In genomic region chr14:106506901-106507305, GRCh38 we compare ENCODE assay signal across 14 cellular contexts.
DNase-seq lines count a peak whose midpoint lies in the region; ATAC-seq lines count a peak whose summit lies in the region.
"Had no signal": no experiment of that assay in that cellular context is flagged by ENCODE, and none has a peak within 500 bp of the region (broad histone marks: within the 10 kb centered on the region; RNA-seq: fewer than 3 reads in every experiment).

No MANE protein-coding gene starts in this region.

- no peaks in the 10 kb centered on the region for H3K9me3 ChIP-seq in T-helper 17 cell (ENCODE audit: control insufficient read depth, low read length, poor library complexity, severe bottlenecking)

- peak overlapping the region; percentile 86 for H3K4me3 Mint-ChIP-seq in T-helper 17 cell
- peak overlapping the region; percentile 72 to 83 for H3K4me3 Mint-ChIP-seq in effector memory CD8-positive, alpha-beta T cell
- H3K4me3 Mint-ChIP-seq in stimulated activated naive CD8-positive, alpha-beta T cell treated with anti-CD3 and anti-CD28 coated beads, Interleukin-15, amount 100 ng/mL, for 72 hours: peak overlapping the region; percentile 30 to 77
- H3K4me3 Mint-ChIP-seq: neural crest cell had no signal

- peaks cover 10% of the 10 kb centered on the region for H3K27me3 Mint-ChIP-seq in T-helper 17 cell
- H3K27me3 Mint-ChIP-seq in effector memory CD8-positive, alpha-beta T cell: peaks cover 0 to 6% of the 10 kb centered on the region in 2 donors
- H3K27me3 Mint-ChIP-seq in stimulated activated naive CD8-positive, alpha-beta T cell treated with anti-CD3 and anti-CD28 coated beads, Interleukin-15, amount 100 ng/mL, for 72 hours: no peaks in the 10 kb centered on the region

- peak overlapping the region; percentile 94 for H3K27ac Mint-ChIP-seq in T-helper 17 cell
- H3K27ac Mint-ChIP-seq in effector memory CD8-positive, alpha-beta T cell: peak overlapping the region; percentile 94
- H3K27ac Mint-ChIP-seq in stimulated activated naive CD8-positive, alpha-beta T cell treated with anti-CD3 and anti-CD28 coated beads, Interleukin-15, amount 100 ng/mL, for 72 hours: peak overlapping the region in 1 of 2 donors; percentile 17

- peak; percentile 78 for ATAC-seq in T-helper 17 cell
- ATAC-seq in effector memory CD8-positive, alpha-beta T cell (replicated peaks): peak; percentile 74
- ATAC-seq in stimulated activated naive CD8-positive, alpha-beta T cell treated with anti-CD3 and anti-CD28 coated beads, Interleukin-15, amount 100 ng/mL, for 72 hours: peak; percentile 84

- H3K9me3 Mint-ChIP-seq in effector memory CD8-positive, alpha-beta T cell: no peaks in the 10 kb centered on the region
- no peaks in the 10 kb centered on the region for H3K9me3 Mint-ChIP-seq in stimulated activated naive CD8-positive, alpha-beta T cell treated with anti-CD3 and anti-CD28 coated beads, Interleukin-15, amount 100 ng/mL, for 72 hours

- peaks cover 57% of the 10 kb centered on the region for H3K4me1 Mint-ChIP-seq in T-helper 17 cell
- H3K4me1 Mint-ChIP-seq in effector memory CD8-positive, alpha-beta T cell (ENCODE audit: low read depth in 2 of 2): peaks cover 64 to 72% of the 10 kb centered on the region in 2 donors
- H3K4me1 Mint-ChIP-seq in stimulated activated naive CD8-positive, alpha-beta T cell treated with anti-CD3 and anti-CD28 coated beads, Interleukin-15, amount 100 ng/mL, for 72 hours: peaks cover 73% of the 10 kb centered on the region
- H3K4me1 Mint-ChIP-seq: neural crest cell had no signal

- DNase-seq in T-helper 17 cell (peak in 1 of 3 donors; percentile 34), SKM-1 treated with dmso at 0.1 percent for 144 hours (lab: John Stamatoyannopoulos, UW; ENCODE audit: unreplicated experiment) (no peak), NCI-H2171 (lab: John Stamatoyannopoulos, UW) (no peak), mucosa of gallbladder (ENCODE audit: low spot score) (no peak)
- DNase-seq in activated T-cell treated with anti-CD3 and anti-CD28 coated beads, Interleukin-2, amount 50 U/mL, for 1 hour: peak; percentile 63
- DNase-seq in effector memory CD8-positive, alpha-beta T cell: peak; percentile 61 to 76 (median 61)
- peak; percentile 39 to 65 for DNase-seq in stimulated activated naive CD8-positive, alpha-beta T cell treated with anti-CD3 and anti-CD28 coated beads, Interleukin-15, amount 100 ng/mL, for 72 hours
- DNase-seq: amygdala, dorsolateral prefrontal cortex, foreskin melanocyte, IMR-90, NCI-H187 treated with DMSO at 0.1 percent for 48 hours, OCI-M1 had no signal

- H3K36me3 Mint-ChIP-seq in T-helper 17 cell (ENCODE audit: low read depth): peaks cover 3% of the 10 kb centered on the region
- peaks cover 10% of the 10 kb centered on the region for H3K36me3 Mint-ChIP-seq in effector memory CD8-positive, alpha-beta T cell (ENCODE audit: insufficient read depth)

Comparison
In these comparisons a context has a peak if more than half of its experiments do, and no peak if none do; other contexts are left out.
1. DNase-seq: peak in activated T-cell treated with anti-CD3 and anti-CD28 coated beads, Interleukin-2, amount 50 U/mL, for 1 hour (single experiment), effector memory CD8-positive, alpha-beta T cell (3 of 3) and stimulated activated naive CD8-positive, alpha-beta T cell treated with anti-CD3 and anti-CD28 coated beads, Interleukin-15, amount 100 ng/mL, for 72 hours (2 of 2); none in SKM-1 treated with dmso at 0.1 percent for 144 hours (single experiment), NCI-H2171 (single experiment) and mucosa of gallbladder (single experiment).
2. Peak in every context shown above with its lines, with median percentiles within 50 percentile points of each other: ATAC-seq and H3K4me3 Mint-ChIP-seq.